ENCODE assay signal across 1 cellular context in genomic region chr20:25624500-25624939, GRCh38.
TF ChIP-seq lines count a peak whose summit lies in the region.

No MANE protein-coding gene starts in this region.

TF ChIP-seq in HepG2, 621 proteins besides CTCF, POLR2A, EP300 and RAD21 (continues in another document):
- TF ChIP-seq ZNF816 (CRISPR knock-in tag; IDR thresholded peaks at IDR 0.05; ENCODE audit: borderline replicate concordance): peak; percentile 1; the same call in 1 of the 2 replicates
- TF ChIP-seq, protein P1, sequence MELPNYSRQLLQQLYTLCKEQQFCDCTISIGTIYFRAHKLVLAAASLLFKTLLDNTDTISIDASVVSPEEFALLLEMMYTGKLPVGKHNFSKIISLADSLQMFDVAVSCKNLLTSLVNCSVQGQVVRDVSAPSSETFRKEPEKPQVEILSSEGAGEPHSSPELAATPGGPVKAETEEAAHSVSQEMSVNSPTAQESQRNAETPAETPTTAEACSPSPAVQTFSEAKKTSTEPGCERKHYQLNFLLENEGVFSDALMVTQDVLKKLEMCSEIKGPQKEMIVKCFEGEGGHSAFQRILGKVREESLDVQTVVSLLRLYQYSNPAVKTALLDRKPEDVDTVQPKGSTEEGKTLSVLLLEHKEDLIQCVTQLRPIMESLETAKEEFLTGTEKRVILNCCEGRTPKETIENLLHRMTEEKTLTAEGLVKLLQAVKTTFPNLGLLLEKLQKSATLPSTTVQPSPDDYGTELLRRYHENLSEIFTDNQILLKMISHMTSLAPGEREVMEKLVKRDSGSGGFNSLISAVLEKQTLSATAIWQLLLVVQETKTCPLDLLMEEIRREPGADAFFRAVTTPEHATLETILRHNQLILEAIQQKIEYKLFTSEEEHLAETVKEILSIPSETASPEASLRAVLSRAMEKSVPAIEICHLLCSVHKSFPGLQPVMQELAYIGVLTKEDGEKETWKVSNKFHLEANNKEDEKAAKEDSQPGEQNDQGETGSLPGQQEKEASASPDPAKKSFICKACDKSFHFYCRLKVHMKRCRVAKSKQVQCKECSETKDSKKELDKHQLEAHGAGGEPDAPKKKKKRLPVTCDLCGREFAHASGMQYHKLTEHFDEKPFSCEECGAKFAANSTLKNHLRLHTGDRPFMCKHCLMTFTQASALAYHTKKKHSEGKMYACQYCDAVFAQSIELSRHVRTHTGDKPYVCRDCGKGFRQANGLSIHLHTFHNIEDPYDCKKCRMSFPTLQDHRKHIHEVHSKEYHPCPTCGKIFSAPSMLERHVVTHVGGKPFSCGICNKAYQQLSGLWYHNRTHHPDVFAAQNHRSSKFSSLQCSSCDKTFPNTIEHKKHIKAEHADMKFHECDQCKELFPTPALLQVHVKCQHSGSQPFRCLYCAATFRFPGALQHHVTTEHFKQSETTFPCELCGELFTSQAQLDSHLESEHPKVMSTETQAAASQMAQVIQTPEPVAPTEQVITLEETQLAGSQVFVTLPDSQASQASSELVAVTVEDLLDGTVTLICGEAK (IDR thresholded peaks at IDR 0.05): no peak
- TF ChIP-seq, protein P1 (CRISPR knock-in tag; IDR thresholded peaks at IDR 0.05): peak; percentile 91; the same call in 1 of the 2 replicates
- TF ChIP-seq ZBTB25 (CRISPR knock-in tag; IDR thresholded peaks at IDR 0.05): no peak; the same call in 1 of the 2 replicates
- TF ChIP-seq KLF9 (CRISPR knock-in tag; IDR thresholded peaks at IDR 0.05; ENCODE audit: low read depth): 0 out of 2 replicates have a peak, but pooled peaks have one; percentile 17
- no peak for TF ChIP-seq ZNF350 (CRISPR knock-in tag; IDR thresholded peaks at IDR 0.05; ENCODE audit: borderline replicate concordance, low read depth)
- TF ChIP-seq ZNF205 (CRISPR knock-in tag; IDR thresholded peaks at IDR 0.05): 0 out of 2 replicates have a peak, but pooled peaks have one; percentile 48
- TF ChIP-seq FOXO4 (CRISPR knock-in tag; conservative IDR thresholded peaks at IDR 0.05): peak; percentile 99
- TF ChIP-seq, protein P2, sequence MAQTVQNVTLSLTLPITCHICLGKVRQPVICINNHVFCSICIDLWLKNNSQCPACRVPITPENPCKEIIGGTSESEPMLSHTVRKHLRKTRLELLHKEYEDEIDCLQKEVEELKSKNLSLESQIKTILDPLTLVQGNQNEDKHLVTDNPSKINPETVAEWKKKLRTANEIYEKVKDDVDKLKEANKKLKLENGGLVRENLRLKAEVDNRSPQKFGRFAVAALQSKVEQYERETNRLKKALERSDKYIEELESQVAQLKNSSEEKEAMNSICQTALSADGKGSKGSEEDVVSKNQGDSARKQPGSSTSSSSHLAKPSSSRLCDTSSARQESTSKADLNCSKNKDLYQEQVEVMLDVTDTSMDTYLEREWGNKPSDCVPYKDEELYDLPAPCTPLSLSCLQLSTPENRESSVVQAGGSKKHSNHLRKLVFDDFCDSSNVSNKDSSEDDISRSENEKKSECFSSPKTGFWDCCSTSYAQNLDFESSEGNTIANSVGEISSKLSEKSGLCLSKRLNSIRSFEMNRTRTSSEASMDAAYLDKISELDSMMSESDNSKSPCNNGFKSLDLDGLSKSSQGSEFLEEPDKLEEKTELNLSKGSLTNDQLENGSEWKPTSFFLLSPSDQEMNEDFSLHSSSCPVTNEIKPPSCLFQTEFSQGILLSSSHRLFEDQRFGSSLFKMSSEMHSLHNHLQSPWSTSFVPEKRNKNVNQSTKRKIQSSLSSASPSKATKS (CRISPR knock-in tag; IDR thresholded peaks at IDR 0.05): peak; percentile 65; the same call in 1 of the 2 replicates
- peak; percentile 10 for TF ChIP-seq MED8 (CRISPR knock-in tag; IDR thresholded peaks at IDR 0.05; ENCODE audit: insufficient replicate concordance)
- TF ChIP-seq FOXC1 (CRISPR knock-in tag; IDR thresholded peaks at IDR 0.05; ENCODE audit: borderline replicate concordance): peak; percentile 63; the same call in 1 of the 2 replicates
- TF ChIP-seq ZNF431 (CRISPR knock-in tag; IDR thresholded peaks at IDR 0.05; ENCODE audit: borderline replicate concordance, low read depth): peak; percentile 94; the same call in 1 of the 2 replicates
- TF ChIP-seq SUZ12 (IDR thresholded peaks at IDR 0.05; ENCODE audit: low read depth, low read length): no peak
- TF ChIP-seq ZHX2 (IDR thresholded peaks at IDR 0.05; ENCODE audit: low read depth): 0 out of 2 replicates have a peak, but pooled peaks have one; percentile 63
- no peak; the same call in 1 of the 2 replicates for TF ChIP-seq ZHX2 (CRISPR knock-in tag; IDR thresholded peaks at IDR 0.05; ENCODE audit: borderline replicate concordance)
- no peak for TF ChIP-seq ZNF432 (CRISPR knock-in tag; IDR thresholded peaks at IDR 0.05; ENCODE audit: borderline replicate concordance)
- TF ChIP-seq, protein P3, sequence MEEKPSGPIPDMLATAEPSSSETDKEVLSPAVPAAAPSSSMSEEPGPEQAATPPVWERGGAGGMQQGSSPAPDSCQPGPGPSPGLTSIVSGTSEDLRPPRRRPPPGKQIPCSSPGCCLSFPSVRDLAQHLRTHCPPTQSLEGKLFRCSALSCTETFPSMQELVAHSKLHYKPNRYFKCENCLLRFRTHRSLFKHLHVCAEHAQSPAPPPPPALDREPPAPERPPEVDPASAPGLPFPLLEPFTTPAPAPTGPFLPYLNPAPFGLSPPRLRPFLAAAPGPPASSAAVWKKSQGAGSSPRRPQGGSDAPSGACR (CRISPR knock-in tag; IDR thresholded peaks at IDR 0.05): 0 out of 2 replicates have a peak, but pooled peaks have one; percentile 20
- TF ChIP-seq XRCC5 (optimal IDR thresholded peaks at IDR 0.05; ENCODE audit: low read length): peak; percentile 49
- TF ChIP-seq, protein P4, sequence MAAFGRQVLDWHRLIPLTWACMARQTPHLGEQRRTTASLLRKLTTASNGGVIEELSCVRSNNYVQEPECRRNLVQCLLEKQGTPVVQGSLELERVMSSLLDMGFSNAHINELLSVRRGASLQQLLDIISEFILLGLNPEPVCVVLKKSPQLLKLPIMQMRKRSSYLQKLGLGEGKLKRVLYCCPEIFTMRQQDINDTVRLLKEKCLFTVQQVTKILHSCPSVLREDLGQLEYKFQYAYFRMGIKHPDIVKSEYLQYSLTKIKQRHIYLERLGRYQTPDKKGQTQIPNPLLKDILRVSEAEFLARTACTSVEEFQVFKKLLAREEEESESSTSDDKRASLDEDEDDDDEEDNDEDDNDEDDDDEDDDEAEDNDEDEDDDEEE (CRISPR knock-in tag; IDR thresholded peaks at IDR 0.05): 0 out of 2 replicates have a peak, but pooled peaks have one; percentile 15
- TF ChIP-seq ZNF746 (CRISPR knock-in tag; IDR thresholded peaks at IDR 0.05): peak; percentile 29
- TF ChIP-seq HIVEP1 (CRISPR knock-in tag; IDR thresholded peaks at IDR 0.05): peak; percentile 77; the same call in 1 of the 2 replicates
- TF ChIP-seq SMYD3 (CRISPR knock-in tag; IDR thresholded peaks at IDR 0.05): peak; percentile 7; the same call in 1 of the 2 replicates
- 0 out of 2 replicates have a peak, but pooled peaks have one; percentile 50 for TF ChIP-seq ZNF333 (CRISPR knock-in tag; IDR thresholded peaks at IDR 0.05; ENCODE audit: borderline replicate concordance)
- TF ChIP-seq ZNF749 (CRISPR knock-in tag; IDR thresholded peaks at IDR 0.05; ENCODE audit: borderline replicate concordance): no peak; the same call in 1 of the 2 replicates
- peak; percentile 91; the same call in 1 of the 2 replicates for TF ChIP-seq ZNF33B (CRISPR knock-in tag; IDR thresholded peaks at IDR 0.05)
- TF ChIP-seq ZNF773 (CRISPR knock-in tag; IDR thresholded peaks at IDR 0.05; ENCODE audit: borderline replicate concordance): no peak; the same call in 1 of the 2 replicates
- TF ChIP-seq, protein P5, sequence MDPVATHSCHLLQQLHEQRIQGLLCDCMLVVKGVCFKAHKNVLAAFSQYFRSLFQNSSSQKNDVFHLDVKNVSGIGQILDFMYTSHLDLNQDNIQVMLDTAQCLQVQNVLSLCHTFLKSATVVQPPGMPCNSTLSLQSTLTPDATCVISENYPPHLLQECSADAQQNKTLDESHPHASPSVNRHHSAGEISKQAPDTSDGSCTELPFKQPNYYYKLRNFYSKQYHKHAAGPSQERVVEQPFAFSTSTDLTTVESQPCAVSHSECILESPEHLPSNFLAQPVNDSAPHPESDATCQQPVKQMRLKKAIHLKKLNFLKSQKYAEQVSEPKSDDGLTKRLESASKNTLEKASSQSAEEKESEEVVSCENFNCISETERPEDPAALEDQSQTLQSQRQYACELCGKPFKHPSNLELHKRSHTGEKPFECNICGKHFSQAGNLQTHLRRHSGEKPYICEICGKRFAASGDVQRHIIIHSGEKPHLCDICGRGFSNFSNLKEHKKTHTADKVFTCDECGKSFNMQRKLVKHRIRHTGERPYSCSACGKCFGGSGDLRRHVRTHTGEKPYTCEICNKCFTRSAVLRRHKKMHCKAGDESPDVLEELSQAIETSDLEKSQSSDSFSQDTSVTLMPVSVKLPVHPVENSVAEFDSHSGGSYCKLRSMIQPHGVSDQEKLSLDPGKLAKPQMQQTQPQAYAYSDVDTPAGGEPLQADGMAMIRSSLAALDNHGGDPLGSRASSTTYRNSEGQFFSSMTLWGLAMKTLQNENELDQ (CRISPR knock-in tag; IDR thresholded peaks at IDR 0.05; ENCODE audit: borderline replicate concordance): 0 out of 2 replicates have a peak, but pooled peaks have one; percentile 78
- TF ChIP-seq FOXM1 (CRISPR knock-in tag; IDR thresholded peaks at IDR 0.05): peak; percentile 5; the same call in 1 of the 2 replicates
